In genomic region chr19:46984077-46985010, GRCh38 we compare ENCODE assay signal across 9 cellular contexts. TPM values are rescaled to one million over a fixed set of nuclear protein-coding genes. Genes with fewer than 3 reads are reported as not detected.
DNase-seq lines count a peak whose midpoint lies in the region; ATAC-seq and TF ChIP-seq lines count a peak whose summit lies in the region.
"Had no signal": no experiment of that assay in that cellular context is flagged by ENCODE, and none has a peak within 500 bp of the region (broad histone marks: within the 10 kb centered on the region; RNA-seq: fewer than 3 reads in every experiment).

No MANE protein-coding gene starts in this region.

- peaks cover 16% of the 10 kb centered on the region for H3K79me2 ChIP-seq in mammary epithelial cell (ENCODE audit: insufficient read depth, low read length)

- BruUV-seq in Caco-2 (replicated peaks; lab: Mats Ljungman, UMichigan), result no TSS peak
- BruUV-seq in mammary epithelial cell (replicated peaks; lab: Mats Ljungman, UMichigan), result no TSS peak

- in situ Hi-C loops in mammary epithelial cell (cut with MboI; ENCODE audit: low sequenced_read_pairs in 2 of 2), result loop anchor here in 1 of 2 donors (25.0 kb wide), 1 partner anchor 222 kb away; no protein-coding TSS in a partner anchor

- no peaks in the 10 kb centered on the region for H4K20me1 ChIP-seq in mammary epithelial cell (ENCODE audit: insufficient read depth, low read length)

- H3K36me3 ChIP-seq in Caco-2 (ENCODE audit: control insufficient read depth, insufficient read depth, low read length), result peaks cover 5% of the 10 kb centered on the region
- no peaks in the 10 kb centered on the region for H3K36me3 ChIP-seq in mucosa of descending colon (ENCODE audit: low read depth)
- no peaks in the 10 kb centered on the region for H3K36me3 ChIP-seq in mammary epithelial cell (ENCODE audit: insufficient read depth, low read length)

- peaks cover 43% of the 10 kb centered on the region for H3K36me3 Mint-ChIP-seq in Caco-2 (ENCODE audit: insufficient read depth, unreplicated experiment)

- POLR2A ChIA-PET in Caco-2 (lab: Charles Lee), result no interaction called here

- intact Hi-C loops in Caco-2 (cut with micrococcal nuclease; ENCODE audit: unreplicated experiment), result no loop called here
- intact Hi-C loops in mucosa of descending colon (cut with DNase I, micrococcal nuclease), result no loop called here
- intact Hi-C loops in mammary epithelial cell (cut with micrococcal nuclease), result no loop called here

- H3K4me1 Mint-ChIP-seq in Caco-2 (ENCODE audit: low read depth, unreplicated experiment), result peaks cover 14% of the 10 kb centered on the region

- WGBS in mammary epithelial cell (ENCODE audit: low coverage, missing lambda C conversion rate), result 79% methylated on average over 19 of the region's 20 CpGs

- no peak overlapping the region for H3K4me2 ChIP-seq in mammary epithelial cell (ENCODE audit: insufficient read depth, low read depth, low read length)

- H3K9me3 ChIP-seq in Caco-2, result no peaks in the 10 kb centered on the region
- no peaks in the 10 kb centered on the region for H3K9me3 ChIP-seq in mucosa of descending colon
- no peaks in the 10 kb centered on the region for H3K9me3 ChIP-seq in mammary epithelial cell (replicated peaks; ENCODE audit: insufficient read depth, low read length)

- H3K27ac ChIP-seq in coronary artery, result peak overlapping the region; percentile 39 to 64
- no peak overlapping the region for H3K27ac ChIP-seq in mammary epithelial cell (ENCODE audit: insufficient read depth, low read depth, low read length)

- no peaks in the 10 kb centered on the region for H3K27me3 Mint-ChIP-seq in Caco-2 (ENCODE audit: insufficient read depth, unreplicated experiment)

- H3K9ac ChIP-seq in mammary epithelial cell (ENCODE audit: insufficient read depth, low read length), result no peak overlapping the region

- peak in 1 of 2 experiments; percentile 37 for DNase-seq in Caco-2
- DNase-seq in NCI-H2081 (lab: John Stamatoyannopoulos, UW), result peak; percentile 67 to 90
- no peak for DNase-seq in coronary artery (ENCODE audit: low spot score)
- peak in 1 of 3 donors; percentile 45 for DNase-seq in mucosa of descending colon
- no peak for DNase-seq in mammary epithelial cell
- DNase-seq: activated CD4-positive, CD25-positive, alpha-beta regulatory T cell had no signal

- H3K4me1 ChIP-seq in Caco-2, result peaks cover 22% of the 10 kb centered on the region
- H3K4me1 ChIP-seq in mucosa of descending colon (ENCODE audit: low read depth), result peaks cover 4% of the 10 kb centered on the region
- peaks cover 9% of the 10 kb centered on the region for H3K4me1 ChIP-seq in mammary epithelial cell (ENCODE audit: insufficient read depth, low read length)

- no peak overlapping the region for H2AFZ ChIP-seq in mammary epithelial cell (ENCODE audit: low read depth, low read length)

- H3K4me3 ChIP-seq in Caco-2 (ENCODE audit: low read depth, low read length) (no peak overlapping the region), coronary artery (no peak overlapping the region), mucosa of descending colon (no peak overlapping the region), mammary epithelial cell (replicated peaks in 1 of 3; ENCODE audit: insufficient read depth in 1 of 3, low read depth in 2 of 3, low read length in 3 of 3) (no peak overlapping the region)

- ATAC-seq in mucosa of descending colon (peak; percentile 37), GM21423 (IDR thresholded peaks at IDR 0.05; ENCODE audit: unreplicated experiment) (no peak), GM21526 (IDR thresholded peaks at IDR 0.05; ENCODE audit: low FRiP score, unreplicated experiment) (no peak)
- ATAC-seq in activated CD4-positive, CD25-positive, alpha-beta regulatory T cell treated with anti-CD3 and anti-CD28 coated beads, Interleukin-2, amount 50 U/mL, for 24 hours, result no peak

- dilution Hi-C loops in mammary epithelial cell (cut with HindIII; ENCODE audit: low sequenced_read_pairs), result no loop called here

- H3K27me3 ChIP-seq in Caco-2 (replicated peaks; ENCODE audit: control insufficient read depth, insufficient read depth, low read length), result no peaks in the 10 kb centered on the region
- no peaks in the 10 kb centered on the region for H3K27me3 ChIP-seq in mammary epithelial cell (ENCODE audit: insufficient read depth, low read length)

- no peak overlapping the region for H3K4me3 Mint-ChIP-seq in Caco-2 (ENCODE audit: unreplicated experiment)

- no peak for TF ChIP-seq CTCF in Caco-2 (IDR thresholded peaks at IDR 0.05; ENCODE audit: insufficient read depth in 1 of 2, low read depth in 1 of 2, low read length in 1 of 2, severe bottlenecking in 1 of 2, unreplicated experiment in 1 of 2)
- no peak for TF ChIP-seq CTCF in coronary artery (IDR thresholded peaks at IDR 0.05)
- TF ChIP-seq CTCF in mucosa of descending colon (IDR thresholded peaks at IDR 0.05), result no peak
- TF ChIP-seq CTCF in mammary epithelial cell (conservative IDR thresholded peaks at IDR 0.05 in 1 of 2, IDR thresholded peaks at IDR 0.05 in 1 of 2; ENCODE audit: extremely low read depth in 1 of 2, insufficient read depth in 1 of 2, low read depth in 1 of 2, low read length in 2 of 2), result no peak

- no peaks in the 10 kb centered on the region for H3K9me3 Mint-ChIP-seq in Caco-2 (ENCODE audit: unreplicated experiment)

- peak overlapping the region; percentile 45 for H3K27ac Mint-ChIP-seq in Caco-2 (ENCODE audit: unreplicated experiment)

- CTCF ChIA-PET in Caco-2 (lab: Charles Lee), result interaction anchor here (0.8 kb wide), 1 partner anchor 39 kb away, joined by 3 read pairs; no protein-coding TSS in a partner anchor
- CTCF ChIA-PET in mammary epithelial cell (lab: Charles Lee; ENCODE audit: low non-redundant PET), result no interaction called here

RNA-seq across cellular contexts. Expression of gene NPAS1, which starts 35.3 kb away (rescaled TPM):
- total RNA-seq in Caco-2 (2022) (1.8 and 2.8 TPM in 2 replicates), mucosa of descending colon (1 to 10 TPM in 1 of 3 donors, under 1 TPM in 1, not detected in 1; 0.31 to 1.1 TPM), mammary epithelial cell (under 1 TPM; 0.67 to 0.71 TPM)
- polyA plus RNA-seq in mammary epithelial cell, result 0.39 TPM
- not detected for polyA minus RNA-seq in mammary epithelial cell

Comparison
In these comparisons a context has a peak if more than half of its experiments do, and no peak if none do; other contexts are left out.
1. DNase-seq: peak in NCI-H2081 (2 of 2); none in coronary artery (single experiment) and mammary epithelial cell (single experiment).